In genomic region chr14:96627811-96628775, GRCh38 we compare ENCODE assay signal across 19 cellular contexts.
"Had no signal": no experiment of that assay in that cellular context is flagged by ENCODE, and none has a peak within 500 bp of the region (broad histone marks: within the 10 kb centered on the region; RNA-seq: fewer than 3 reads in every experiment).

No MANE protein-coding gene starts in this region.

- H3K36me3 Mint-ChIP-seq: activated naive CD8-positive, alpha-beta T cell treated with anti-CD3 and anti-CD28 coated beads, Interleukin-2, amount 10 ng/mL, durations not matched to agents 7 days and 5 days; brain had no signal

- ATAC-seq: right lobe of liver had no signal

- H3K4me1 ChIP-seq: right lobe of liver, testis had no signal

- H3K9me3 Mint-ChIP-seq: activated B cell treated with CpG ODN at 0.5 μM for 24 hours; activated naive CD8-positive, alpha-beta T cell treated with anti-CD3 and anti-CD28 coated beads, Interleukin-2, amount 10 ng/mL, durations not matched to agents 7 days and 5 days; central memory CD8-positive, alpha-beta T cell; nephron progenitor cell; stimulated activated naive CD8-positive, alpha-beta T cell treated with anti-CD3 and anti-CD28 coated beads, Interleukin-15, Interleukin-2, amounts not matched to agents 100 ng/mL and 50 ng/mL, for 24 hours had no signal

- H3K4me3 ChIP-seq: right lobe of liver, smooth muscle cell, testis had no signal

- DNase-seq: activated B cell treated with CpG ODN at 0.5 μM for 24 hours; activated naive CD4-positive, alpha-beta T cell; activated naive CD8-positive, alpha-beta T cell treated with anti-CD3 and anti-CD28 coated beads, Interleukin-2, amount 10 ng/mL, durations not matched to agents 7 days and 5 days; activated T-cell treated with anti-CD3 and anti-CD28 coated beads, Interleukin-2, amount 50 U/mL, for 48 hours; cortex of kidney; effector CD8-positive, alpha-beta T cell; foreskin fibroblast; glutamatergic neuron; hypothalamus; kidney glomerular epithelial cell; nephron progenitor cell; occipital lobe; SW 1271; testis had no signal

- H3K4me2 ChIP-seq: smooth muscle cell had no signal

- H3K27me3 ChIP-seq: right lobe of liver, testis had no signal

- H3K4me1 Mint-ChIP-seq: activated B cell treated with CpG ODN at 0.5 μM for 24 hours; activated naive CD8-positive, alpha-beta T cell treated with anti-CD3 and anti-CD28 coated beads, Interleukin-2, amount 10 ng/mL, durations not matched to agents 7 days and 5 days; central memory CD8-positive, alpha-beta T cell had no signal

- H3K4me3 Mint-ChIP-seq: activated B cell treated with CpG ODN at 0.5 μM for 24 hours; activated naive CD8-positive, alpha-beta T cell treated with anti-CD3 and anti-CD28 coated beads, Interleukin-2, amount 10 ng/mL, durations not matched to agents 7 days and 5 days; brain; central memory CD8-positive, alpha-beta T cell; nephron progenitor cell; stimulated activated naive CD8-positive, alpha-beta T cell treated with anti-CD3 and anti-CD28 coated beads, Interleukin-15, Interleukin-2, amounts not matched to agents 100 ng/mL and 50 ng/mL, for 24 hours had no signal

- H3K9me3 ChIP-seq: right lobe of liver, testis had no signal

- H3K36me3 ChIP-seq: right lobe of liver had no signal

- H3K27ac Mint-ChIP-seq: activated B cell treated with CpG ODN at 0.5 μM for 24 hours; activated naive CD8-positive, alpha-beta T cell treated with anti-CD3 and anti-CD28 coated beads, Interleukin-2, amount 10 ng/mL, durations not matched to agents 7 days and 5 days; brain; nephron progenitor cell; stimulated activated naive CD8-positive, alpha-beta T cell treated with anti-CD3 and anti-CD28 coated beads, Interleukin-15, Interleukin-2, amounts not matched to agents 100 ng/mL and 50 ng/mL, for 24 hours had no signal

- H3K27ac ChIP-seq: right lobe of liver, testis had no signal
